ENCODE assay signal across 13 cellular contexts in genomic region chr16:53482123-53482522, GRCh38. TPM values are rescaled to one million over a fixed set of nuclear protein-coding genes. Genes with fewer than 3 reads are reported as not detected.
A peak's percentile ranks its signal among the peaks of the same experiment; 100 is the strongest.
DNase-seq lines count a peak whose midpoint lies in the region; ATAC-seq and TF ChIP-seq lines count a peak whose summit lies in the region.
"Had no signal": no experiment of that assay in that cellular context is flagged by ENCODE, and none has a peak within 500 bp of the region (broad histone marks: within the 10 kb centered on the region; RNA-seq: fewer than 3 reads in every experiment).

No MANE protein-coding gene starts in this region.

- H3K36me3 Mint-ChIP-seq in natural killer cell = peaks cover 69% of the 10 kb centered on the region

- H3K4me1 Mint-ChIP-seq in natural killer cell = peaks cover 10 to 17% of the 10 kb centered on the region in 2 donors
- H3K4me1 Mint-ChIP-seq: H9 had no signal

- H3K4me3 ChIP-seq in adipocyte (ENCODE audit: low read length) (no peak overlapping the region), adrenal gland (no peak overlapping the region)

- peaks cover 15% of the 10 kb centered on the region for H3K4me1 ChIP-seq in adipocyte (ENCODE audit: control insufficient read depth, insufficient read depth, low read length)
- H3K4me1 ChIP-seq in adrenal gland (replicated peaks in 1 of 2) = no peaks in the 10 kb centered on the region

- 82 to 100% (median 89%) methylated on average over 2 of the region's 2 CpGs for WGBS in adrenal gland, 4 donors

- no peak overlapping the region for H3K27ac ChIP-seq in adrenal gland

- no peaks in the 10 kb centered on the region for H3K27me3 ChIP-seq in adipocyte (replicated peaks; ENCODE audit: control insufficient read depth, insufficient read depth, low read length)
- no peaks in the 10 kb centered on the region for H3K27me3 ChIP-seq in adrenal gland

- ATAC-seq in natural killer cell (peak in 1 of 3 donors; percentile 50), HG03196 (IDR thresholded peaks at IDR 0.05; ENCODE audit: unreplicated experiment) (no peak)

- H3K4me3 Mint-ChIP-seq in natural killer cell = no peak overlapping the region
- H3K4me3 Mint-ChIP-seq: CD4-positive, CD25-positive, alpha-beta regulatory T cell; H9 had no signal

- no peaks in the 10 kb centered on the region for H3K27me3 Mint-ChIP-seq in natural killer cell (ENCODE audit: low read depth in 2 of 2)
- H3K27me3 Mint-ChIP-seq: CD4-positive, CD25-positive, alpha-beta regulatory T cell had no signal

- H3K9ac ChIP-seq in adipocyte (ENCODE audit: low read length) = peak overlapping the region; percentile 58

- TF ChIP-seq CTCF in natural killer cell (IDR thresholded peaks at IDR 0.05) = no peak
- TF ChIP-seq CTCF in adrenal gland (IDR thresholded peaks at IDR 0.05) = no peak

- H3K9me3 Mint-ChIP-seq in natural killer cell = peaks cover 2 to 3% of the 10 kb centered on the region in 2 donors

- H3K36me3 ChIP-seq in adipocyte (ENCODE audit: control insufficient read depth, insufficient read depth, low read length, severe bottlenecking) = peaks cover 89% of the 10 kb centered on the region
- peaks cover 0 to 65% of the 10 kb centered on the region in 2 donors for H3K36me3 ChIP-seq in adrenal gland (replicated peaks in 1 of 2)

- peak overlapping the region; percentile 4 to 59 for H3K27ac Mint-ChIP-seq in natural killer cell

- peak; percentile 4 for DNase-seq in EH (ENCODE audit: low read depth)
- peak; percentile 89 for DNase-seq in NOMO-1 treated with DMSO at 0.1 percent for 48 hours (lab: John Stamatoyannopoulos, UW; ENCODE audit: unreplicated experiment)
- no peak for DNase-seq in adipocyte (ENCODE audit: low read depth)
- no peak for DNase-seq in natural killer cell
- DNase-seq in adrenal gland = no peak
- no peak for DNase-seq in NCI-H1694 (lab: John Stamatoyannopoulos, UW)
- DNase-seq: activated CD4-positive, alpha-beta T cell treated with anti-CD3 and anti-CD28 coated beads, Interleukin-2, amount 50 U/mL, for 4 hours; CD4-positive, CD25-positive, alpha-beta regulatory T cell; H9; islet precursor cell; MM.1S; NCI-H226 had no signal

- intact Hi-C loops in natural killer cell (cut with micrococcal nuclease) (no loop called here), adrenal gland (cut with DNase I) (no loop called here)

- H3K9me3 ChIP-seq in adipocyte (ENCODE audit: control insufficient read depth, low read length) (no peaks in the 10 kb centered on the region), adrenal gland (replicated peaks in 1 of 3) (no peaks in the 10 kb centered on the region)

- TF ChIP-seq POLR2A in adrenal gland (IDR thresholded peaks at IDR 0.05) = no peak

RNA-seq across cellular contexts. Expression of gene AKTIP, which starts 20.9 kb away (rescaled TPM):
- total RNA-seq in natural killer cell (10 to 100 TPM; 22.0 to 33.2 (median 23.2) TPM), adrenal gland (10 to 100 TPM; 25.4 to 40.9 (median 32.4) TPM)
- polyA plus RNA-seq in adrenal gland = 10 to 100 TPM; 16.0 to 43.5 (median 16.8) TPM

RNA-seq across cellular contexts. Expression of gene RBL2, which starts 47.9 kb away (rescaled TPM):
- total RNA-seq in natural killer cell (100 to 1,000 TPM; 140 to 222 (median 175) TPM), adrenal gland (10 to 100 TPM; 30.6 to 78.3 (median 61.7) TPM)
- 10 to 100 TPM; 28.2 to 43.4 (median 29.5) TPM for polyA plus RNA-seq in adrenal gland

Comparison
In these comparisons a context has a peak if more than half of its experiments do, and no peak if none do; other contexts are left out.
1. DNase-seq: peak in EH (single experiment) and NOMO-1 treated with DMSO at 0.1 percent for 48 hours (single experiment); none in adipocyte (single experiment), natural killer cell (single experiment), adrenal gland (0 of 7) and NCI-H1694 (single experiment).